In the genomic region with DNA sequence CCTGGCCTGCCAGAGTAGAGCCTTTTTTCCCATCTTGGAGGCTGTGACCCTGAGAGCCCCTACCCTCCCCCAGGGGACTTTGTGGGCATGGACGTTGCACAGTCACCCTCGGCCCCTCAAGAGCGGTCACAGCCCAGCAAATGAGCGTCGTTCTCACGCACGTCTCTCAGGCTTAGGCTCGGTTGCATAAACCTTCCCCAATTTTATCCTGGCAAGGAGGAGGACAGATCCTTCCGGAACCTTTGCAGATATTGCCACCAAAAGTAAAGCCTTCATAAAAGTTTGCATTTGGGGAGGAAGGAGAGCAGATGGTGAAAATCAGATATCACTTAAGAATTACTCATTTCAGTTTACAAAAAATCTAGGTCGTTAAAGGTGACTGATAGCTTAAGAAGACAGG, we compare ENCODE assay signal across 17 cellular contexts.
"Had no signal": no experiment of that assay in that cellular context is flagged by ENCODE, and none has a peak within 500 bp of the region (broad histone marks: within the 10 kb centered on the region; RNA-seq: fewer than 3 reads in every experiment).

No MANE protein-coding gene starts in this region.

- ATAC-seq: left ventricle myocardium superior, psoas muscle, right lobe of liver, SK-N-SH treated with all-trans-retinoic acid at 6 μM for 48 hours had no signal

- H3K36me3 Mint-ChIP-seq: activated naive CD8-positive, alpha-beta T cell treated with anti-CD3 and anti-CD28 coated beads, Interleukin-2, amount 10 ng/mL, durations not matched to agents 7 days and 5 days had no signal

- H3K9me3 ChIP-seq: ascending aorta, psoas muscle, right lobe of liver, suprapubic skin had no signal

- H3K27me3 ChIP-seq: ascending aorta, right lobe of liver had no signal

- H3K27ac Mint-ChIP-seq: endodermal cell, type B pancreatic cell had no signal

- H3K36me3 ChIP-seq: ascending aorta, right lobe of liver, suprapubic skin had no signal

- H3K4me3 ChIP-seq: ascending aorta, psoas muscle, right lobe of liver, suprapubic skin had no signal

- DNase-seq: activated CD4-positive, alpha-beta T cell treated with anti-CD3 and anti-CD28 coated beads, Interleukin-2, amount 50 U/mL, for 4 hours; activated CD4-positive, CD25-positive, alpha-beta regulatory T cell; activated CD8-positive, alpha-beta memory T cell treated with anti-CD3 and anti-CD28 coated beads, Interleukin-2, amount 50 U/mL, for 48 hours; activated naive CD8-positive, alpha-beta T cell treated with anti-CD3 and anti-CD28 coated beads, Interleukin-2, amount 10 ng/mL, durations not matched to agents 7 days and 5 days; endodermal cell; erythroblast; kidney; left ventricle myocardium superior; mesendoderm; stimulated activated naive CD4-positive, alpha-beta T cell had no signal

- H3K9me3 Mint-ChIP-seq: activated naive CD8-positive, alpha-beta T cell treated with anti-CD3 and anti-CD28 coated beads, Interleukin-2, amount 10 ng/mL, durations not matched to agents 7 days and 5 days; endodermal cell; T-helper 1 cell treated with Interleukin-12 subunit alpha and Interleukin-12 subunit beta and Interleukin-4 antibody, amounts not matched to agents 30 μg/mL and 1 μg/mL, for 36 hours; type B pancreatic cell had no signal

- H3K27ac ChIP-seq: ascending aorta, psoas muscle, right lobe of liver, suprapubic skin had no signal

- H3K4me3 Mint-ChIP-seq: endodermal cell; T-helper 1 cell treated with Interleukin-12 subunit alpha and Interleukin-12 subunit beta and Interleukin-4 antibody, amounts not matched to agents 30 μg/mL and 1 μg/mL, for 36 hours; type B pancreatic cell had no signal

- H3K4me1 ChIP-seq: ascending aorta, psoas muscle, right lobe of liver had no signal
